ENCODE assay signal across 14 cellular contexts in the genomic region with DNA sequence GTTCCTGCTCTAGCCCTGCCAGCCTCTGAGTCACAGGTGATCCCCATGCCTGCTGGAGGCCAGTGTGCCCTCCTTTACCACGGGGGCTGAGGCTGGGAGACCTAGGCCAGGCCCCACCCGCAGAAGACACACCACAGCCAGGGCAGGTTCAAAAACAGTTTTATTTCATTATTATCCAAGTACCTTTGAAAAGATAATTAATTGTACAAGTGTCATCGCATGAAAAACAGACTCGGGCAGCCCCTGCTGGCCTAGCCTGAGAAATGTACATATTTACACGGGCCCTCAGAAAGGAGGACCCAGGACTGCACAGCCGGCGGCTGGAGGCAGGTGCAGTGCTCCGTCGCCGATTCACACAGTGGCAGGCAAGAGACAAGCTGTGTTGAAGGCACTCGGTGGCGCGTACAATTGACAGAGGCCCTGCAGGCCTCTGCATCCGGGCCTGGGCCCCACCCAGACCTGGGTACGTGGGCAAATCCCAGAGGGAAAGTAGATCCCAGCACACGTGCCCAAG. TPM values are rescaled to one million over a fixed set of nuclear protein-coding genes. Genes with fewer than 3 reads are reported as not detected.
DNase-seq lines count a peak whose midpoint lies in the region; TF ChIP-seq lines count a peak whose summit lies in the region.
"Had no signal": no experiment of that assay in that cellular context is flagged by ENCODE, and none has a peak within 500 bp of the region (broad histone marks: within the 10 kb centered on the region; RNA-seq: fewer than 3 reads in every experiment).

No MANE protein-coding gene starts in this region.

- no peaks in the 10 kb centered on the region for H3K27me3 Mint-ChIP-seq in progenitor cell of endocrine pancreas
- no peaks in the 10 kb centered on the region for H3K27me3 Mint-ChIP-seq in osteocyte (ENCODE audit: unreplicated experiment)

- H3K4me3 ChIP-seq in OCI-LY7 (ENCODE audit: low read depth, low read length, poor library complexity, severe bottlenecking) = no peak overlapping the region

- H3K36me3 Mint-ChIP-seq in progenitor cell of endocrine pancreas (ENCODE audit: insufficient read depth) = peaks cover 16% of the 10 kb centered on the region
- H3K36me3 Mint-ChIP-seq in osteocyte (ENCODE audit: unreplicated experiment) = peaks cover 16% of the 10 kb centered on the region

- H4K20me1 ChIP-seq in OCI-LY7 (ENCODE audit: insufficient read depth, low read length) = no peaks in the 10 kb centered on the region

- H3K4me2 ChIP-seq in OCI-LY7 (ENCODE audit: low read length) = no peak overlapping the region

- no peak overlapping the region for H3K27ac ChIP-seq in OCI-LY7 (ENCODE audit: low read depth, low read length, poor library complexity, severe bottlenecking)

- H3K27ac Mint-ChIP-seq in progenitor cell of endocrine pancreas (no peak overlapping the region), osteocyte (ENCODE audit: unreplicated experiment) (no peak overlapping the region)

- no peaks in the 10 kb centered on the region for H3K9me2 ChIP-seq in OCI-LY7 (ENCODE audit: insufficient read depth, low read length)

- TF ChIP-seq CTCF in OCI-LY7 (conservative IDR thresholded peaks at IDR 0.05; ENCODE audit: low read length) (peak; percentile 56; the same call in 1 of the 2 replicates), progenitor cell of endocrine pancreas (IDR thresholded peaks at IDR 0.05; ENCODE audit: unreplicated experiment) (peak; percentile 40), GM13977 (IDR thresholded peaks at IDR 0.05; ENCODE audit: extremely low read depth, insufficient read depth, missing control alignments) (no peak), osteocyte (IDR thresholded peaks at IDR 0.05) (no peak)

- H3K79me2 ChIP-seq in OCI-LY7 (ENCODE audit: insufficient read depth, low read depth, low read length) = no peaks in the 10 kb centered on the region

- in situ Hi-C loops in GM13977 (cut with MboI; ENCODE audit: low pct_unique_long_range_greater_than_20kb, low sequenced_read_pairs, unreplicated experiment) = no loop called here

- intact Hi-C loops in OCI-LY7 (cut with micrococcal nuclease; ENCODE audit: unreplicated experiment) = no loop called here

- no peaks in the 10 kb centered on the region; the same call in 1 of the 2 replicates for H3K36me3 ChIP-seq in OCI-LY7 (ENCODE audit: insufficient read depth, low read length)

- H3K9me3 ChIP-seq in OCI-LY7 (ENCODE audit: low read length) = no peaks in the 10 kb centered on the region

- H3K4me3 Mint-ChIP-seq in progenitor cell of endocrine pancreas (ENCODE audit: low read depth) (no peak overlapping the region), osteocyte (ENCODE audit: unreplicated experiment) (no peak overlapping the region)

- H3K9me3 Mint-ChIP-seq in progenitor cell of endocrine pancreas (ENCODE audit: low read depth) = no peaks in the 10 kb centered on the region
- no peaks in the 10 kb centered on the region for H3K9me3 Mint-ChIP-seq in osteocyte (ENCODE audit: unreplicated experiment)

- no peaks in the 10 kb centered on the region for H3K4me1 ChIP-seq in OCI-LY7 (ENCODE audit: insufficient read depth, low read length, poor library complexity, severe bottlenecking)

- no peak overlapping the region for H2AFZ ChIP-seq in OCI-LY7 (ENCODE audit: low read length)

- H3K4me1 Mint-ChIP-seq in progenitor cell of endocrine pancreas (ENCODE audit: low read depth) (no peaks in the 10 kb centered on the region), osteocyte (ENCODE audit: unreplicated experiment) (no peaks in the 10 kb centered on the region)

- peak; percentile 35 for DNase-seq in NCI-H748 (lab: John Stamatoyannopoulos, UW; ENCODE audit: unreplicated experiment)
- DNase-seq in NCI-H748 treated with DMSO at 0.1 percent for 48 hours (lab: John Stamatoyannopoulos, UW) = no peak
- peak; percentile 14 for DNase-seq in NCI-H1436 treated with DMSO at 0.1 percent for 48 hours (lab: John Stamatoyannopoulos, UW)
- peak; percentile 20 for DNase-seq in OCI-LY7 (ENCODE audit: low spot score)
- DNase-seq in progenitor cell of endocrine pancreas (ENCODE audit: low spot score, unreplicated experiment) = no peak
- no peak for DNase-seq in GM13977 (ENCODE audit: low spot score)
- no peak for DNase-seq in osteocyte (ENCODE audit: extremely low spot score, unreplicated experiment)
- DNase-seq in GF-D8 (lab: John Stamatoyannopoulos, UW) = no peak
- DNase-seq: ACHN; activated CD4-positive, alpha-beta T cell treated with anti-CD3 and anti-CD28 coated beads for 4 hours; aorta; DND-41; effector CD4-positive, alpha-beta T cell; midbrain had no signal

- CTCF ChIA-PET in OCI-LY7 (lab: Charles Lee; ENCODE audit: unreplicated experiment) = interaction anchor here (0.6 kb wide), 1 partner anchor 46 kb away, joined by 3 read pairs; no protein-coding TSS in a partner anchor

- no TSS peak for BruUV-seq in OCI-LY7 (replicated peaks; lab: Mats Ljungman, UMichigan)

- POLR2A ChIA-PET in OCI-LY7 (lab: Charles Lee) = interaction anchor here (0.6 kb wide), 1 partner anchor 74 kb away, joined by 3 read pairs; no protein-coding TSS in a partner anchor

RNA-seq across cellular contexts. Expression of gene PDIA2, which starts 4.4 kb away (rescaled TPM):
- not detected in 2 replicates for total RNA-seq in OCI-LY7 (2014; rRNA removed; shearing (Covaris generic))
- total RNA-seq in OCI-LY7 (2022) (not detected in 2 replicates), progenitor cell of endocrine pancreas (3.8 TPM in 2 replicates), osteocyte (not detected in 2 replicates)

RNA-seq across cellular contexts. Expression of gene ARHGDIG, which starts 7.0 kb away (rescaled TPM):
- not detected in 2 replicates for total RNA-seq in OCI-LY7 (2014; rRNA removed; shearing (Covaris generic))
- total RNA-seq in OCI-LY7 (2022) = not detected in 2 replicates
- 6.0 and 6.5 TPM in 2 replicates for total RNA-seq in progenitor cell of endocrine pancreas
- 0.54 TPM in 1 of 2 replicates, not detected in the other for total RNA-seq in osteocyte

RNA-seq across cellular contexts. Expression of gene RGS11, which starts 11.6 kb away (rescaled TPM):
- not detected in 2 replicates for total RNA-seq in OCI-LY7 (2014; rRNA removed; shearing (Covaris generic))
- total RNA-seq in OCI-LY7 (2022) = not detected in 2 replicates
- 2.4 TPM in 2 replicates for total RNA-seq in progenitor cell of endocrine pancreas
- total RNA-seq in osteocyte = 6.2 and 9.5 TPM in 2 replicates

RNA-seq across cellular contexts. Expression of gene FAM234A, which starts 52.7 kb away (rescaled TPM):
- total RNA-seq in OCI-LY7 (2014; rRNA removed; shearing (Covaris generic)) = 8.1 and 10.9 TPM in 2 replicates
- total RNA-seq in OCI-LY7 (2022) (26.8 and 30.1 TPM in 2 replicates), progenitor cell of endocrine pancreas (127 and 129 TPM in 2 replicates), osteocyte (171 and 185 TPM in 2 replicates)

RNA-seq across cellular contexts. Expression of gene LUC7L, which starts 58.1 kb away (rescaled TPM):
- total RNA-seq in OCI-LY7 (2014; rRNA removed; shearing (Covaris generic)) = 90.5 and 92.6 TPM in 2 replicates
- total RNA-seq in OCI-LY7 (2022) (81.4 and 90.6 TPM in 2 replicates), progenitor cell of endocrine pancreas (229 and 230 TPM in 2 replicates), osteocyte (103 and 104 TPM in 2 replicates)

Comparison
In these comparisons a context has a peak if more than half of its experiments do, and no peak if none do; other contexts are left out.
1. DNase-seq: peak in NCI-H748 (single experiment), NCI-H1436 treated with DMSO at 0.1 percent for 48 hours (single experiment) and OCI-LY7 (single experiment); none in NCI-H748 treated with DMSO at 0.1 percent for 48 hours (single experiment), progenitor cell of endocrine pancreas (single experiment), GM13977 (single experiment), osteocyte (single experiment) and GF-D8 (single experiment).
2. CTCF ChIP-seq: peak in OCI-LY7 (single experiment) and progenitor cell of endocrine pancreas (single experiment); none in GM13977 (single experiment) and osteocyte (single experiment).